ENCODE assay signal across 8 cellular contexts in genomic region chr19:35247526-35248309, GRCh38.
DNase-seq lines count a peak whose midpoint lies in the region; ATAC-seq and TF ChIP-seq lines count a peak whose summit lies in the region.

No MANE protein-coding gene starts in this region.

- TF ChIP-seq POLR2A in GM18526 (IDR thresholded peaks at IDR 0.05; ENCODE audit: extremely low read depth, insufficient read length), result peak; percentile 37

- no peaks in the 10 kb centered on the region for H3K27me3 ChIP-seq in iPS-15b (ENCODE audit: control insufficient read depth, insufficient read depth, low read length)

- peaks cover 4% of the 10 kb centered on the region for H3K4me1 ChIP-seq in iPS-15b (ENCODE audit: control insufficient read depth, insufficient read depth, low read length)

- peaks cover 15% of the 10 kb centered on the region for H3K36me3 ChIP-seq in iPS-15b (ENCODE audit: control insufficient read depth, insufficient read depth, low read length)

- peak; percentile 91 for DNase-seq in NCI-H774 (lab: John Stamatoyannopoulos, UW)
- peak; percentile 59 for DNase-seq in activated naive CD4-positive, alpha-beta T cell treated with anti-CD3 and anti-CD28 coated beads, Interleukin-2, amount 50 U/mL, for 16 hours
- peak; percentile 59 for DNase-seq in stimulated activated CD4-positive, alpha-beta T cell treated with anti-CD3 and anti-CD28 coated beads, Interleukin-12 subunit alpha, Interleukin-12 subunit beta, amount 100 ng/mL, for 4 hours

- H3K9me3 ChIP-seq in iPS-15b (ENCODE audit: control insufficient read depth, insufficient read depth, low read length), result no peaks in the 10 kb centered on the region

- peak overlapping the region; percentile 90 for H3K4me3 ChIP-seq in iPS-15b (ENCODE audit: low read depth, low read length)

- peak overlapping the region; percentile 99 for H3K9ac ChIP-seq in iPS-15b (ENCODE audit: low read depth, low read length)

- ATAC-seq in HG03066 (IDR thresholded peaks at IDR 0.05; ENCODE audit: low read depth, unreplicated experiment), result peak; percentile 43
- ATAC-seq in HG02938 (IDR thresholded peaks at IDR 0.05; ENCODE audit: unreplicated experiment), result no peak
- ATAC-seq in HG02623 (IDR thresholded peaks at IDR 0.05; ENCODE audit: unreplicated experiment), result no peak
